ENCODE assay signal across 8 cellular contexts in genomic region chr22:28711820-28712777, GRCh38. TPM values are rescaled to one million over a fixed set of nuclear protein-coding genes. Genes with fewer than 3 reads are reported as not detected.
DNase-seq lines count a peak whose midpoint lies in the region; ATAC-seq and TF ChIP-seq lines count a peak whose summit lies in the region.

No MANE protein-coding gene starts in this region.

- no peak overlapping the region for H4K91ac ChIP-seq in trophoblast cell (ENCODE audit: low read depth, low read length)

- H3K4me3 ChIP-seq in RWPE2 (ENCODE audit: severe bottlenecking) (no peak overlapping the region), fibroblast of mammary gland (ENCODE audit: control insufficient read depth, low read depth, low read length) (peak overlapping the region; percentile 13), trophoblast cell (ENCODE audit: low read depth, low read length) (no peak overlapping the region)

- no peak overlapping the region for H4K8ac ChIP-seq in trophoblast cell (ENCODE audit: low read depth, low read length)

- peak; percentile 93 for ATAC-seq in RWPE2 (ENCODE audit: low read depth)
- ATAC-seq in HG02938 (IDR thresholded peaks at IDR 0.05; ENCODE audit: unreplicated experiment): no peak

- H3K4me2 ChIP-seq in trophoblast cell (ENCODE audit: low read length): no peak overlapping the region

- H3K27me3 ChIP-seq in RWPE2 (ENCODE audit: insufficient read depth, poor library complexity, severe bottlenecking) (no peaks in the 10 kb centered on the region), trophoblast cell (ENCODE audit: insufficient read depth, low read length) (no peaks in the 10 kb centered on the region)

- H3K4ac ChIP-seq in trophoblast cell (ENCODE audit: low read depth, low read length): no peak overlapping the region

- no peak overlapping the region for H2AK5ac ChIP-seq in trophoblast cell (ENCODE audit: low read length)

- peaks cover 40% of the 10 kb centered on the region for H3K4me1 ChIP-seq in RWPE2 (ENCODE audit: insufficient read depth, poor library complexity, severe bottlenecking)
- H3K4me1 ChIP-seq in trophoblast cell (ENCODE audit: control insufficient read depth in 1 of 2, insufficient read depth in 2 of 2, low read length in 2 of 2): peaks cover 0 to 1% of the 10 kb centered on the region in 2 experiments

- no peak overlapping the region for H3K14ac ChIP-seq in trophoblast cell (ENCODE audit: low read length)

- peaks cover 52% of the 10 kb centered on the region for H3K36me3 ChIP-seq in RWPE2 (ENCODE audit: low read depth)
- peaks cover 3% of the 10 kb centered on the region in 2 experiments for H3K36me3 ChIP-seq in trophoblast cell (ENCODE audit: control insufficient read depth in 1 of 2, insufficient read depth in 2 of 2, low read length in 2 of 2)

- H3K23ac ChIP-seq in trophoblast cell (ENCODE audit: low read length): no peak overlapping the region

- TF ChIP-seq CTCF in RWPE2 (IDR thresholded peaks at IDR 0.05; ENCODE audit: poor library complexity, severe bottlenecking) (no peak), fibroblast of mammary gland (conservative IDR thresholded peaks at IDR 0.05; ENCODE audit: control insufficient read depth, insufficient read depth, low read depth, low read length) (peak; percentile 41)

- no peak overlapping the region for H3K18ac ChIP-seq in trophoblast cell (ENCODE audit: low read length)

- no peak overlapping the region for H2AFZ ChIP-seq in trophoblast cell (ENCODE audit: insufficient read depth, low read length, poor library complexity)

- H2BK5ac ChIP-seq in trophoblast cell (ENCODE audit: low read depth, low read length, poor library complexity): no peak overlapping the region

- H3K79me1 ChIP-seq in trophoblast cell (ENCODE audit: low read length): peaks cover 2% of the 10 kb centered on the region

- H2BK120ac ChIP-seq in trophoblast cell (ENCODE audit: insufficient read depth, low read length, poor library complexity): no peak overlapping the region

- H3K9ac ChIP-seq in trophoblast cell (ENCODE audit: low read length): no peak overlapping the region

- peak overlapping the region; percentile 98 for H3K27ac ChIP-seq in RWPE2 (ENCODE audit: poor library complexity, severe bottlenecking)
- H3K27ac ChIP-seq in trophoblast cell (ENCODE audit: low read depth, low read length): no peak overlapping the region

- H4K12ac ChIP-seq in trophoblast cell (ENCODE audit: low read depth, low read length): no peak overlapping the region

- H3K9me3 ChIP-seq in RWPE2 (ENCODE audit: severe bottlenecking) (no peaks in the 10 kb centered on the region), trophoblast cell (ENCODE audit: insufficient read depth, low read depth, low read length) (no peaks in the 10 kb centered on the region)

- DNase-seq in ELR (ENCODE audit: low read depth) (peak; percentile 97), RWPE2 (ENCODE audit: low spot score) (no peak), fibroblast of mammary gland (ENCODE audit: low read depth) (peak; percentile 98), trophoblast cell (peak; percentile 45 to 75), NCI-H446 (lab: John Stamatoyannopoulos, UW) (no peak), T-helper 9 cell (no peak), SHP77 (lab: John Stamatoyannopoulos, UW) (no peak)

- WGBS in trophoblast cell (ENCODE audit: extremely low coverage, insufficient coverage, insufficient read length): no CpG with 5 or more reads among the region's 6 CpGs

- H2BK12ac ChIP-seq in trophoblast cell (ENCODE audit: low read length): no peak overlapping the region

- no peaks in the 10 kb centered on the region for H3K79me2 ChIP-seq in trophoblast cell (ENCODE audit: control insufficient read depth, insufficient read depth, low read length, poor library complexity)

RNA-seq across cellular contexts. Expression of gene CHEK2, which starts 29.5 kb away (rescaled TPM):
- polyA plus RNA-seq in trophoblast cell (2013): 15.9 and 16.0 TPM in 2 replicates

RNA-seq across cellular contexts. Expression of gene HSCB, which starts 29.7 kb away (rescaled TPM):
- 10.5 and 11.7 TPM in 2 replicates for polyA plus RNA-seq in trophoblast cell (2013)

RNA-seq across cellular contexts. Expression of gene TTC28, which starts 32.5 kb away (rescaled TPM):
- polyA plus RNA-seq in trophoblast cell (2013): 5.1 and 5.9 TPM in 2 replicates

Comparison
In these comparisons a context has a peak if more than half of its experiments do, and no peak if none do; other contexts are left out.
1. DNase-seq: peak in ELR (single experiment), fibroblast of mammary gland (single experiment) and trophoblast cell (2 of 2); none in RWPE2 (single experiment), NCI-H446 (0 of 2), T-helper 9 cell (single experiment) and SHP77 (0 of 2).